1 cellular context compared by ENCODE assay signal in genomic region chr2:208265807-208266640, GRCh38.
TF ChIP-seq lines count a peak whose summit lies in the region.

A gene with protein sequence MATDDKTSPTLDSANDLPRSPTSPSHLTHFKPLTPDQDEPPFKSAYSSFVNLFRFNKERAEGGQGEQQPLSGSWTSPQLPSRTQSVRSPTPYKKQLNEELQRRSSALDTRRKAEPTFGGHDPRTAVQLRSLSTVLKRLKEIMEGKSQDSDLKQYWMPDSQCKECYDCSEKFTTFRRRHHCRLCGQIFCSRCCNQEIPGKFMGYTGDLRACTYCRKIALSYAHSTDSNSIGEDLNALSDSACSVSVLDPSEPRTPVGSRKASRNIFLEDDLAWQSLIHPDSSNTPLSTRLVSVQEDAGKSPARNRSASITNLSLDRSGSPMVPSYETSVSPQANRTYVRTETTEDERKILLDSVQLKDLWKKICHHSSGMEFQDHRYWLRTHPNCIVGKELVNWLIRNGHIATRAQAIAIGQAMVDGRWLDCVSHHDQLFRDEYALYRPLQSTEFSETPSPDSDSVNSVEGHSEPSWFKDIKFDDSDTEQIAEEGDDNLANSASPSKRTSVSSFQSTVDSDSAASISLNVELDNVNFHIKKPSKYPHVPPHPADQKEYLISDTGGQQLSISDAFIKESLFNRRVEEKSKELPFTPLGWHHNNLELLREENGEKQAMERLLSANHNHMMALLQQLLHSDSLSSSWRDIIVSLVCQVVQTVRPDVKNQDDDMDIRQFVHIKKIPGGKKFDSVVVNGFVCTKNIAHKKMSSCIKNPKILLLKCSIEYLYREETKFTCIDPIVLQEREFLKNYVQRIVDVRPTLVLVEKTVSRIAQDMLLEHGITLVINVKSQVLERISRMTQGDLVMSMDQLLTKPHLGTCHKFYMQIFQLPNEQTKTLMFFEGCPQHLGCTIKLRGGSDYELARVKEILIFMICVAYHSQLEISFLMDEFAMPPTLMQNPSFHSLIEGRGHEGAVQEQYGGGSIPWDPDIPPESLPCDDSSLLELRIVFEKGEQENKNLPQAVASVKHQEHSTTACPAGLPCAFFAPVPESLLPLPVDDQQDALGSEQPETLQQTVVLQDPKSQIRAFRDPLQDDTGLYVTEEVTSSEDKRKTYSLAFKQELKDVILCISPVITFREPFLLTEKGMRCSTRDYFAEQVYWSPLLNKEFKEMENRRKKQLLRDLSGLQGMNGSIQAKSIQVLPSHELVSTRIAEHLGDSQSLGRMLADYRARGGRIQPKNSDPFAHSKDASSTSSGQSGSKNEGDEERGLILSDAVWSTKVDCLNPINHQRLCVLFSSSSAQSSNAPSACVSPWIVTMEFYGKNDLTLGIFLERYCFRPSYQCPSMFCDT (N-terminal part only) (plus strand): TSS chr2:208266255. CDS start chr2:208271520, 5,265 bp downstream.

TF ChIP-seq in HepG2, 621 proteins besides CTCF, POLR2A, EP300 and RAD21 (continued from another document and continues in another):
- peak; percentile 90 for TF ChIP-seq RCOR2 (CRISPR knock-in tag; IDR thresholded peaks at IDR 0.05)
- TF ChIP-seq IRF2 (CRISPR knock-in tag; IDR thresholded peaks at IDR 0.05): peak; percentile 92
- peak; percentile 50; the same call in 1 of the 2 replicates for TF ChIP-seq KLF6 (CRISPR knock-in tag; IDR thresholded peaks at IDR 0.05)
- TF ChIP-seq NR2F2 (IDR thresholded peaks at IDR 0.05; ENCODE audit: borderline replicate concordance, low read depth): no peak; the same call in 1 of the 2 replicates
- TF ChIP-seq PPARG (CRISPR knock-in tag; conservative IDR thresholded peaks at IDR 0.05): peak; percentile 45; the same call in 1 of the 2 replicates
- TF ChIP-seq RARA (CRISPR knock-in tag; IDR thresholded peaks at IDR 0.05): peak; percentile 92
- TF ChIP-seq ZNF737 (CRISPR knock-in tag; IDR thresholded peaks at IDR 0.05; ENCODE audit: borderline replicate concordance): no peak
- no peak for TF ChIP-seq ATF7 (IDR thresholded peaks at IDR 0.05)
- 0 out of 2 replicates have a peak, but pooled peaks have one; percentile 43 for TF ChIP-seq ATF7 (CRISPR knock-in tag; IDR thresholded peaks at IDR 0.05)
- TF ChIP-seq, protein P1, sequence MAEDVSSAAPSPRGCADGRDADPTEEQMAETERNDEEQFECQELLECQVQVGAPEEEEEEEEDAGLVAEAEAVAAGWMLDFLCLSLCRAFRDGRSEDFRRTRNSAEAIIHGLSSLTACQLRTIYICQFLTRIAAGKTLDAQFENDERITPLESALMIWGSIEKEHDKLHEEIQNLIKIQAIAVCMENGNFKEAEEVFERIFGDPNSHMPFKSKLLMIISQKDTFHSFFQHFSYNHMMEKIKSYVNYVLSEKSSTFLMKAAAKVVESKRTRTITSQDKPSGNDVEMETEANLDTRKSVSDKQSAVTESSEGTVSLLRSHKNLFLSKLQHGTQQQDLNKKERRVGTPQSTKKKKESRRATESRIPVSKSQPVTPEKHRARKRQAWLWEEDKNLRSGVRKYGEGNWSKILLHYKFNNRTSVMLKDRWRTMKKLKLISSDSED (CRISPR knock-in tag; IDR thresholded peaks at IDR 0.05): no peak
- peak; percentile 65 for TF ChIP-seq HNF4G (IDR thresholded peaks at IDR 0.05; ENCODE audit: borderline replicate concordance, low read depth, low read length)
- TF ChIP-seq HNF4G (CRISPR knock-in tag; IDR thresholded peaks at IDR 0.05; ENCODE audit: borderline replicate concordance, low read depth): peak; percentile 88
- TF ChIP-seq, protein P2, sequence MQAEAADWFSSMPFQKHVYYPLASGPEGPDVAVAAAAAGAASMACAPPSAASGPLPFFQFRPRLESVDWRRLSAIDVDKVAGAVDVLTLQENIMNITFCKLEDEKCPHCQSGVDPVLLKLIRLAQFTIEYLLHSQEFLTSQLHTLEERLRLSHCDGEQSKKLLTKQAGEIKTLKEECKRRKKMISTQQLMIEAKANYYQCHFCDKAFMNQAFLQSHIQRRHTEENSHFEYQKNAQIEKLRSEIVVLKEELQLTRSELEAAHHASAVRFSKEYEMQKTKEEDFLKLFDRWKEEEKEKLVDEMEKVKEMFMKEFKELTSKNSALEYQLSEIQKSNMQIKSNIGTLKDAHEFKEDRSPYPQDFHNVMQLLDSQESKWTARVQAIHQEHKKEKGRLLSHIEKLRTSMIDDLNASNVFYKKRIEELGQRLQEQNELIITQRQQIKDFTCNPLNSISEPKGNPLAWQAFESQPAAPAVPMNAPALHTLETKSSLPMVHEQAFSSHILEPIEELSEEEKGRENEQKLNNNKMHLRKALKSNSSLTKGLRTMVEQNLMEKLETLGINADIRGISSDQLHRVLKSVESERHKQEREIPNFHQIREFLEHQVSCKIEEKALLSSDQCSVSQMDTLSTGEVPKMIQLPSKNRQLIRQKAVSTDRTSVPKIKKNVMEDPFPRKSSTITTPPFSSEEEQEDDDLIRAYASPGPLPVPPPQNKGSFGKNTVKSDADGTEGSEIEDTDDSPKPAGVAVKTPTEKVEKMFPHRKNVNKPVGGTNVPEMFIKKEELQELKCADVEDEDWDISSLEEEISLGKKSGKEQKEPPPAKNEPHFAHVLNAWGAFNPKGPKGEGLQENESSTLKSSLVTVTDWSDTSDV (CRISPR knock-in tag; IDR thresholded peaks at IDR 0.05): peak; percentile 77; the same call in 1 of the 2 replicates
- TF ChIP-seq SIX1 (CRISPR knock-in tag; IDR thresholded peaks at IDR 0.05; ENCODE audit: borderline replicate concordance): peak; percentile 37; the same call in 1 of the 2 replicates
- TF ChIP-seq ZNF331 (CRISPR knock-in tag; IDR thresholded peaks at IDR 0.05): peak; percentile 87; the same call in 1 of the 2 replicates
- no peak for TF ChIP-seq ATAD3A (CRISPR knock-in tag; IDR thresholded peaks at IDR 0.05)
- TF ChIP-seq, protein P3, sequence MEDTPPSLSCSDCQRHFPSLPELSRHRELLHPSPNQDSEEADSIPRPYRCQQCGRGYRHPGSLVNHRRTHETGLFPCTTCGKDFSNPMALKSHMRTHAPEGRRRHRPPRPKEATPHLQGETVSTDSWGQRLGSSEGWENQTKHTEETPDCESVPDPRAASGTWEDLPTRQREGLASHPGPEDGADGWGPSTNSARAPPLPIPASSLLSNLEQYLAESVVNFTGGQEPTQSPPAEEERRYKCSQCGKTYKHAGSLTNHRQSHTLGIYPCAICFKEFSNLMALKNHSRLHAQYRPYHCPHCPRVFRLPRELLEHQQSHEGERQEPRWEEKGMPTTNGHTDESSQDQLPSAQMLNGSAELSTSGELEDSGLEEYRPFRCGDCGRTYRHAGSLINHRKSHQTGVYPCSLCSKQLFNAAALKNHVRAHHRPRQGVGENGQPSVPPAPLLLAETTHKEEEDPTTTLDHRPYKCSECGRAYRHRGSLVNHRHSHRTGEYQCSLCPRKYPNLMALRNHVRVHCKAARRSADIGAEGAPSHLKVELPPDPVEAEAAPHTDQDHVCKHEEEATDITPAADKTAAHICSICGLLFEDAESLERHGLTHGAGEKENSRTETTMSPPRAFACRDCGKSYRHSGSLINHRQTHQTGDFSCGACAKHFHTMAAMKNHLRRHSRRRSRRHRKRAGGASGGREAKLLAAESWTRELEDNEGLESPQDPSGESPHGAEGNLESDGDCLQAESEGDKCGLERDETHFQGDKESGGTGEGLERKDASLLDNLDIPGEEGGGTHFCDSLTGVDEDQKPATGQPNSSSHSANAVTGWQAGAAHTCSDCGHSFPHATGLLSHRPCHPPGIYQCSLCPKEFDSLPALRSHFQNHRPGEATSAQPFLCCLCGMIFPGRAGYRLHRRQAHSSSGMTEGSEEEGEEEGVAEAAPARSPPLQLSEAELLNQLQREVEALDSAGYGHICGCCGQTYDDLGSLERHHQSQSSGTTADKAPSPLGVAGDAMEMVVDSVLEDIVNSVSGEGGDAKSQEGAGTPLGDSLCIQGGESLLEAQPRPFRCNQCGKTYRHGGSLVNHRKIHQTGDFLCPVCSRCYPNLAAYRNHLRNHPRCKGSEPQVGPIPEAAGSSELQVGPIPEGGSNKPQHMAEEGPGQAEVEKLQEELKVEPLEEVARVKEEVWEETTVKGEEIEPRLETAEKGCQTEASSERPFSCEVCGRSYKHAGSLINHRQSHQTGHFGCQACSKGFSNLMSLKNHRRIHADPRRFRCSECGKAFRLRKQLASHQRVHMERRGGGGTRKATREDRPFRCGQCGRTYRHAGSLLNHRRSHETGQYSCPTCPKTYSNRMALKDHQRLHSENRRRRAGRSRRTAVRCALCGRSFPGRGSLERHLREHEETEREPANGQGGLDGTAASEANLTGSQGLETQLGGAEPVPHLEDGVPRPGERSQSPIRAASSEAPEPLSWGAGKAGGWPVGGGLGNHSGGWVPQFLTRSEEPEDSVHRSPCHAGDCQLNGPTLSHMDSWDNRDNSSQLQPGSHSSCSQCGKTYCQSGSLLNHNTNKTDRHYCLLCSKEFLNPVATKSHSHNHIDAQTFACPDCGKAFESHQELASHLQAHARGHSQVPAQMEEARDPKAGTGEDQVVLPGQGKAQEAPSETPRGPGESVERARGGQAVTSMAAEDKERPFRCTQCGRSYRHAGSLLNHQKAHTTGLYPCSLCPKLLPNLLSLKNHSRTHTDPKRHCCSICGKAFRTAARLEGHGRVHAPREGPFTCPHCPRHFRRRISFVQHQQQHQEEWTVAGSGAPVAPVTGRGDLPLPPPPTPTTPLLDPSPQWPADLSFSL (CRISPR knock-in tag; IDR thresholded peaks at IDR 0.05): no peak
- TF ChIP-seq, protein P4, sequence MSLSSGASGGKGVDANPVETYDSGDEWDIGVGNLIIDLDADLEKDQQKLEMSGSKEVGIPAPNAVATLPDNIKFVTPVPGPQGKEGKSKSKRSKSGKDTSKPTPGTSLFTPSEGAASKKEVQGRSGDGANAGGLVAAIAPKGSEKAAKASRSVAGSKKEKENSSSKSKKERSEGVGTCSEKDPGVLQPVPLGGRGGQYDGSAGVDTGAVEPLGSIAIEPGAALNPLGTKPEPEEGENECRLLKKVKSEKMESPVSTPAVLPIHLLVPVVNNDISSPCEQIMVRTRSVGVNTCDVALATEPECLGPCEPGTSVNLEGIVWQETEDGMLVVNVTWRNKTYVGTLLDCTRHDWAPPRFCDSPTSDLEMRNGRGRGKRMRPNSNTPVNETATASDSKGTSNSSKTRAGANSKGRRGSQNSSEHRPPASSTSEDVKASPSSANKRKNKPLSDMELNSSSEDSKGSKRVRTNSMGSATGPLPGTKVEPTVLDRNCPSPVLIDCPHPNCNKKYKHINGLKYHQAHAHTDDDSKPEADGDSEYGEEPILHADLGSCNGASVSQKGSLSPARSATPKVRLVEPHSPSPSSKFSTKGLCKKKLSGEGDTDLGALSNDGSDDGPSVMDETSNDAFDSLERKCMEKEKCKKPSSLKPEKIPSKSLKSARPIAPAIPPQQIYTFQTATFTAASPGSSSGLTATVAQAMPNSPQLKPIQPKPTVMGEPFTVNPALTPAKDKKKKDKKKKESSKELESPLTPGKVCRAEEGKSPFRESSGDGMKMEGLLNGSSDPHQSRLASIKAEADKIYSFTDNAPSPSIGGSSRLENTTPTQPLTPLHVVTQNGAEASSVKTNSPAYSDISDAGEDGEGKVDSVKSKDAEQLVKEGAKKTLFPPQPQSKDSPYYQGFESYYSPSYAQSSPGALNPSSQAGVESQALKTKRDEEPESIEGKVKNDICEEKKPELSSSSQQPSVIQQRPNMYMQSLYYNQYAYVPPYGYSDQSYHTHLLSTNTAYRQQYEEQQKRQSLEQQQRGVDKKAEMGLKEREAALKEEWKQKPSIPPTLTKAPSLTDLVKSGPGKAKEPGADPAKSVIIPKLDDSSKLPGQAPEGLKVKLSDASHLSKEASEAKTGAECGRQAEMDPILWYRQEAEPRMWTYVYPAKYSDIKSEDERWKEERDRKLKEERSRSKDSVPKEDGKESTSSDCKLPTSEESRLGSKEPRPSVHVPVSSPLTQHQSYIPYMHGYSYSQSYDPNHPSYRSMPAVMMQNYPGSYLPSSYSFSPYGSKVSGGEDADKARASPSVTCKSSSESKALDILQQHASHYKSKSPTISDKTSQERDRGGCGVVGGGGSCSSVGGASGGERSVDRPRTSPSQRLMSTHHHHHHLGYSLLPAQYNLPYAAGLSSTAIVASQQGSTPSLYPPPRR (CRISPR knock-in tag; IDR thresholded peaks at IDR 0.05; ENCODE audit: borderline replicate concordance): peak; percentile 87
- TF ChIP-seq ZBTB7A (CRISPR knock-in tag; IDR thresholded peaks at IDR 0.05): peak; percentile 93
- TF ChIP-seq SMARCE1 (IDR thresholded peaks at IDR 0.05; ENCODE audit: borderline replicate concordance): no peak
- 0 out of 2 replicates have a peak, but pooled peaks have one; percentile 17 for TF ChIP-seq ZNF790 (CRISPR knock-in tag; IDR thresholded peaks at IDR 0.05; ENCODE audit: borderline replicate concordance)
- TF ChIP-seq ZNF160 (CRISPR knock-in tag; IDR thresholded peaks at IDR 0.05): peak; percentile 85
- peak; percentile 81; the same call in 1 of the 2 replicates for TF ChIP-seq NFATC3 (CRISPR knock-in tag; IDR thresholded peaks at IDR 0.05)
- TF ChIP-seq ZNF781 (CRISPR knock-in tag; IDR thresholded peaks at IDR 0.05; ENCODE audit: borderline replicate concordance, not compliant biosample characterization): peak; percentile 80
- TF ChIP-seq MAX (IDR thresholded peaks at IDR 0.05): peak; percentile 89
- TF ChIP-seq SMYD3 (CRISPR knock-in tag; IDR thresholded peaks at IDR 0.05): peak; percentile 91; the same call in 1 of the 2 replicates
- TF ChIP-seq ZNF883 (CRISPR knock-in tag; IDR thresholded peaks at IDR 0.05; ENCODE audit: not compliant biosample characterization): peak; percentile 87
- TF ChIP-seq HOXA3 (CRISPR knock-in tag; IDR thresholded peaks at IDR 0.05): peak; percentile 95
- no peak for TF ChIP-seq CEBPZ (IDR thresholded peaks at IDR 0.05; ENCODE audit: low read length)
- peak; percentile 93; the same call in 1 of the 2 replicates for TF ChIP-seq MZF1 (CRISPR knock-in tag; IDR thresholded peaks at IDR 0.05; ENCODE audit: borderline replicate concordance)
